In the genomic region with DNA sequence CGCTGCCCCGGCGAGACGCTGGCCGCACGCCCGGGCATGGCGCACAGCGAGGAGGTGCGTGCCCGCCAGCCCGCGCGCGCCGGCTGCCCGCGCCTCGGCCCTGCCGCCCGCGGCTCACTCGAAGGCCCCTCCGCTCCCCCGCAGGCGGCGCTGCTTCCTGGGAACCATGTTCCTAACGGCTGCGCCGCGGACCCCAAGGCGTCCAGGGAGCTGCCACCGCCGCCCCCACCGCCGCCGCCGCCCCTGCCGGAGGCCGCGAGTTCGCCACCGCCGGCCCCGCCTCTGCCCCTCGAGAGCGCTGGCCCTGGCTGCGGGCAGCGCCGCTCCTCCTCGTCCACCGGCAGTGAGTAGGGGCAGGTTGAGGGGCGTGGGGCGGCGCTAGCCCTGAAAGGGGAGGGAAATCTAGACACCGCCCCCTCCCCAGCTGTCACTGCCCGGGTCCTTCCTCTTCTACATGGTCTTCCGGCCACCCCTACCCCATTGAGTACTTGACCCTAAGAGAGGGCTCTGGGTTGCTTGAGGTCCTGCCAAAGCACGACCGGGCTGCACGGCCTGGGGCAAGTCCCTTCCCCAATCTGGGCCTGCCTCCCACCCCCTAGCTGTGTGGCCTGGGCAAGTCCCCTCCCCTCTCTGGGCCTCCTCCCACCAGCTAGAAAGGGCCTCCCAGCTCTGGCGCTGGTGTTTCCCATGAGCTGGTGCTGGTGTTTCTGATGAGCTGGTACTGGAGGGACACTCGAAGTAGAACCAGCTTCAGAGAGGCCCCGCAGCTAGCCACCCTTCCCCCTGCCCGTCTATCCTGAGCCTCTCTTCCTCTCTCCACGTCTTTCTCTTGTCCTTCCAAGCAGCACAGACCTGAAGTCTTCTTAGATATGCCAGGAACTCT, we compare ENCODE assay signal across 1 cellular context.
TF ChIP-seq lines count a peak whose summit lies in the region.

No MANE protein-coding gene starts in this region.

TF ChIP-seq in HCT116, 20 proteins besides CTCF, POLR2A, EP300 and RAD21:
- TF ChIP-seq, protein P1, sequence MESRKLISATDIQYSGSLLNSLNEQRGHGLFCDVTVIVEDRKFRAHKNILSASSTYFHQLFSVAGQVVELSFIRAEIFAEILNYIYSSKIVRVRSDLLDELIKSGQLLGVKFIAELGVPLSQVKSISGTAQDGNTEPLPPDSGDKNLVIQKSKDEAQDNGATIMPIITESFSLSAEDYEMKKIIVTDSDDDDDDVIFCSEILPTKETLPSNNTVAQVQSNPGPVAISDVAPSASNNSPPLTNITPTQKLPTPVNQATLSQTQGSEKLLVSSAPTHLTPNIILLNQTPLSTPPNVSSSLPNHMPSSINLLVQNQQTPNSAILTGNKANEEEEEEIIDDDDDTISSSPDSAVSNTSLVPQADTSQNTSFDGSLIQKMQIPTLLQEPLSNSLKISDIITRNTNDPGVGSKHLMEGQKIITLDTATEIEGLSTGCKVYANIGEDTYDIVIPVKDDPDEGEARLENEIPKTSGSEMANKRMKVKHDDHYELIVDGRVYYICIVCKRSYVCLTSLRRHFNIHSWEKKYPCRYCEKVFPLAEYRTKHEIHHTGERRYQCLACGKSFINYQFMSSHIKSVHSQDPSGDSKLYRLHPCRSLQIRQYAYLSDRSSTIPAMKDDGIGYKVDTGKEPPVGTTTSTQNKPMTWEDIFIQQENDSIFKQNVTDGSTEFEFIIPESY (IDR thresholded peaks at IDR 0.05; ENCODE audit: extremely low read depth, insufficient replicate concordance, low read length) = no peak
- TF ChIP-seq ZFX (IDR thresholded peaks at IDR 0.05) (no peak), SIN3A (IDR thresholded peaks at IDR 0.05; ENCODE audit: low read depth) (no peak), EZH2phosphoT487 (IDR thresholded peaks at IDR 0.05; ENCODE audit: borderline replicate concordance) (no peak), SP1 (IDR thresholded peaks at IDR 0.05; ENCODE audit: low read depth) (no peak), ZNF274 (IDR thresholded peaks at IDR 0.05; ENCODE audit: low read depth, low read length) (no peak), ELF1 (IDR thresholded peaks at IDR 0.05; ENCODE audit: borderline replicate concordance, low read depth) (no peak), EGR1 (IDR thresholded peaks at IDR 0.05; ENCODE audit: low read depth) (no peak), SRF (IDR thresholded peaks at IDR 0.05; ENCODE audit: low read depth) (no peak), YY1 (IDR thresholded peaks at IDR 0.05; ENCODE audit: extremely low read depth, insufficient replicate concordance, low read depth, low read length) (no peak), JUND (IDR thresholded peaks at IDR 0.05) (no peak), POLR2AphosphoS5 (IDR thresholded peaks at IDR 0.05; ENCODE audit: low read depth, low read length) (no peak), FOSL1 (IDR thresholded peaks at IDR 0.05; ENCODE audit: low read depth) (no peak), TCF7L2 (IDR thresholded peaks at IDR 0.05; ENCODE audit: borderline replicate concordance, extremely low read depth, insufficient read depth, insufficient read length) (no peak), CEBPB (IDR thresholded peaks at IDR 0.05; ENCODE audit: low read depth) (no peak), EZH2 (IDR thresholded peaks at IDR 0.05) (no peak), CBX3 (IDR thresholded peaks at IDR 0.05; ENCODE audit: low read depth) (no peak)
- TF ChIP-seq, protein P2, sequence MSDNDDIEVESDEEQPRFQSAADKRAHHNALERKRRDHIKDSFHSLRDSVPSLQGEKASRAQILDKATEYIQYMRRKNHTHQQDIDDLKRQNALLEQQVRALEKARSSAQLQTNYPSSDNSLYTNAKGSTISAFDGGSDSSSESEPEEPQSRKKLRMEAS (IDR thresholded peaks at IDR 0.05) = no peak
- TF ChIP-seq, protein P3, sequence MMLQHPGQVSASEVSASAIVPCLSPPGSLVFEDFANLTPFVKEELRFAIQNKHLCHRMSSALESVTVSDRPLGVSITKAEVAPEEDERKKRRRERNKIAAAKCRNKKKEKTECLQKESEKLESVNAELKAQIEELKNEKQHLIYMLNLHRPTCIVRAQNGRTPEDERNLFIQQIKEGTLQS (IDR thresholded peaks at IDR 0.05) = no peak
- TF ChIP-seq, protein P4, sequence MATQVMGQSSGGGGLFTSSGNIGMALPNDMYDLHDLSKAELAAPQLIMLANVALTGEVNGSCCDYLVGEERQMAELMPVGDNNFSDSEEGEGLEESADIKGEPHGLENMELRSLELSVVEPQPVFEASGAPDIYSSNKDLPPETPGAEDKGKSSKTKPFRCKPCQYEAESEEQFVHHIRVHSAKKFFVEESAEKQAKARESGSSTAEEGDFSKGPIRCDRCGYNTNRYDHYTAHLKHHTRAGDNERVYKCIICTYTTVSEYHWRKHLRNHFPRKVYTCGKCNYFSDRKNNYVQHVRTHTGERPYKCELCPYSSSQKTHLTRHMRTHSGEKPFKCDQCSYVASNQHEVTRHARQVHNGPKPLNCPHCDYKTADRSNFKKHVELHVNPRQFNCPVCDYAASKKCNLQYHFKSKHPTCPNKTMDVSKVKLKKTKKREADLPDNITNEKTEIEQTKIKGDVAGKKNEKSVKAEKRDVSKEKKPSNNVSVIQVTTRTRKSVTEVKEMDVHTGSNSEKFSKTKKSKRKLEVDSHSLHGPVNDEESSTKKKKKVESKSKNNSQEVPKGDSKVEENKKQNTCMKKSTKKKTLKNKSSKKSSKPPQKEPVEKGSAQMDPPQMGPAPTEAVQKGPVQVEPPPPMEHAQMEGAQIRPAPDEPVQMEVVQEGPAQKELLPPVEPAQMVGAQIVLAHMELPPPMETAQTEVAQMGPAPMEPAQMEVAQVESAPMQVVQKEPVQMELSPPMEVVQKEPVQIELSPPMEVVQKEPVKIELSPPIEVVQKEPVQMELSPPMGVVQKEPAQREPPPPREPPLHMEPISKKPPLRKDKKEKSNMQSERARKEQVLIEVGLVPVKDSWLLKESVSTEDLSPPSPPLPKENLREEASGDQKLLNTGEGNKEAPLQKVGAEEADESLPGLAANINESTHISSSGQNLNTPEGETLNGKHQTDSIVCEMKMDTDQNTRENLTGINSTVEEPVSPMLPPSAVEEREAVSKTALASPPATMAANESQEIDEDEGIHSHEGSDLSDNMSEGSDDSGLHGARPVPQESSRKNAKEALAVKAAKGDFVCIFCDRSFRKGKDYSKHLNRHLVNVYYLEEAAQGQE (IDR thresholded peaks at IDR 0.05; ENCODE audit: low read depth) = no peak
